ENCODE assay signal across 9 cellular contexts in genomic region chr12:57112492-57113294, GRCh38. TPM values are rescaled to one million over a fixed set of nuclear protein-coding genes. Genes with fewer than 3 reads are reported as not detected.
DNase-seq lines count a peak whose midpoint lies in the region; ATAC-seq and TF ChIP-seq lines count a peak whose summit lies in the region.
"Had no signal": no experiment of that assay in that cellular context is flagged by ENCODE, and none has a peak within 500 bp of the region (broad histone marks: within the 10 kb centered on the region; RNA-seq: fewer than 3 reads in every experiment).

No MANE protein-coding gene starts in this region.

- peak; percentile 89 for TF ChIP-seq CTCF in CD8-positive, alpha-beta T cell (IDR thresholded peaks at IDR 0.05)
- TF ChIP-seq CTCF in RWPE1 (conservative IDR thresholded peaks at IDR 0.05; ENCODE audit: low read depth) (peak; percentile 76), esophagus muscularis mucosa (IDR thresholded peaks at IDR 0.05) (peak in 2 of 3 experiments; percentile 84 to 87)

- H3K4me1 Mint-ChIP-seq in CD8-positive, alpha-beta T cell (ENCODE audit: low read depth) = peaks cover 39% of the 10 kb centered on the region

- peaks cover 19% of the 10 kb centered on the region for H3K36me3 Mint-ChIP-seq in CD8-positive, alpha-beta T cell

- peaks cover 21% of the 10 kb centered on the region for H3K4me1 ChIP-seq in CD8-positive, alpha-beta T cell (ENCODE audit: insufficient read depth, low read length)
- H3K4me1 ChIP-seq in esophagus muscularis mucosa = peaks cover 17 to 41% (median 37%) of the 10 kb centered on the region in 4 donors

- no peaks in the 10 kb centered on the region for H3K27me3 ChIP-seq in CD8-positive, alpha-beta T cell (ENCODE audit: insufficient read depth, low read length)
- no peaks in the 10 kb centered on the region for H3K27me3 ChIP-seq in esophagus muscularis mucosa

- peak overlapping the region; percentile 87 for H3K27ac ChIP-seq in CD8-positive, alpha-beta T cell (ENCODE audit: low read depth, low read length)
- peak overlapping the region; percentile 100 for H3K27ac ChIP-seq in RWPE1
- H3K27ac ChIP-seq in esophagus muscularis mucosa (replicated peaks in 1 of 4) = peak overlapping the region; percentile 98 to 99 (median 98)

- H3K4me3 Mint-ChIP-seq in CD8-positive, alpha-beta T cell = peak overlapping the region; percentile 91

- POLR2A ChIA-PET in CD8-positive, alpha-beta T cell (lab: Charles Lee) = interaction anchor here (0.6 to 7.2 kb wide), 18 partner anchors 11 to 484 kb away, joined by 3 to 244 read pairs (median 6); partner anchors contain the start of genes LRP1, NAB2, NEMP1 and PRIM1
- POLR2A ChIA-PET in RWPE1 (lab: Yijun Ruan, JAX; ENCODE audit: low non-redundant PET) = interaction anchor here (0.6 to 3.0 kb wide), 14 partner anchors 14 to 130 kb away, joined by 3 to 37 read pairs (median 8); partner anchors contain the start of genes LRP1, NAB2, NEMP1 and TAC3

- CTCF ChIA-PET in CD8-positive, alpha-beta T cell (lab: Charles Lee) = interaction anchor here (0.6 to 11.8 kb wide), 31 partner anchors 9 to 954 kb away, joined by 3 to 547 read pairs (median 6); partner anchors contain the start of genes LRP1, MYO1A, NAB2 and NEMP1
- CTCF ChIA-PET in RWPE1 (lab: Yijun Ruan, JAX) = interaction anchor here (0.5 to 2.6 kb wide), 31 partner anchors 9 to 420 kb away, joined by 3 to 35 read pairs (median 4); partner anchors contain the start of genes LRP1, NEMP1 and ZBTB39

- no peak for TF ChIP-seq POLR2A in esophagus muscularis mucosa (IDR thresholded peaks at IDR 0.05; ENCODE audit: low read depth)

- no peak for TF ChIP-seq EP300 in esophagus muscularis mucosa (IDR thresholded peaks at IDR 0.05)

- intact Hi-C loops in CD8-positive, alpha-beta T cell (cut with DNase I, micrococcal nuclease) = loop anchor here (1.0 to 5.0 kb wide), 10 partner anchors 15 to 475 kb away; partner anchors contain the start of genes INHBC (in 1 of the 2), NEMP1 (in 1 of the 2) and R3HDM2 (in 1 of the 2)
- intact Hi-C loops in esophagus muscularis mucosa (cut with DNase I) = loop anchor here (1.0 to 5.0 kb wide), 2 partner anchors 43 to 105 kb away; partner anchors contain the start of gene ZBTB39

- ATAC-seq in CD8-positive, alpha-beta T cell = no peak
- ATAC-seq in GM21526 (IDR thresholded peaks at IDR 0.05; ENCODE audit: low FRiP score, unreplicated experiment) = peak; percentile 49
- ATAC-seq in GM18858 (IDR thresholded peaks at IDR 0.05; ENCODE audit: unreplicated experiment) = no peak
- ATAC-seq in GM19328 (IDR thresholded peaks at IDR 0.05; ENCODE audit: unreplicated experiment) = no peak

- no peaks in the 10 kb centered on the region for H3K9me3 Mint-ChIP-seq in CD8-positive, alpha-beta T cell

- peak overlapping the region; percentile 100 for H3K4me3 ChIP-seq in CD8-positive, alpha-beta T cell (ENCODE audit: low read depth, low read length)
- peak overlapping the region; percentile 67 to 82 (median 76) for H3K4me3 ChIP-seq in esophagus muscularis mucosa
- peak overlapping the region; percentile 76 for H3K4me3 ChIP-seq in skeletal muscle cell (ENCODE audit: low read depth, low read length)

- DNase-seq in CD8-positive, alpha-beta T cell = no peak
- DNase-seq in RWPE1 (ENCODE audit: low spot score) = no peak
- DNase-seq in esophagus muscularis mucosa (ENCODE audit: extremely low spot score) = no peak
- DNase-seq in skeletal muscle cell (ENCODE audit: low read depth) = no peak
- no peak for DNase-seq in AG20443 (ENCODE audit: low spot score)

- H3K9me3 ChIP-seq in CD8-positive, alpha-beta T cell (ENCODE audit: low read length) = no peaks in the 10 kb centered on the region
- H3K9me3 ChIP-seq in esophagus muscularis mucosa = no peaks in the 10 kb centered on the region

- WGBS in esophagus muscularis mucosa = 56% methylated on average over 9 of the region's 9 CpGs

- no peaks in the 10 kb centered on the region for H3K36me3 ChIP-seq in CD8-positive, alpha-beta T cell (ENCODE audit: insufficient read depth, low read length)
- peaks cover 0 to 8% (median 7%) of the 10 kb centered on the region in 4 donors for H3K36me3 ChIP-seq in esophagus muscularis mucosa

- H3K27ac Mint-ChIP-seq in CD8-positive, alpha-beta T cell = peak overlapping the region; percentile 94

- no peaks in the 10 kb centered on the region for H3K27me3 Mint-ChIP-seq in CD8-positive, alpha-beta T cell (ENCODE audit: low read depth)

RNA-seq across cellular contexts. Expression of gene STAT6, which starts 1.5 kb away (rescaled TPM):
- 100 to 1,000 TPM; 116 to 127 TPM for total RNA-seq in CD8-positive, alpha-beta T cell
- 100 to 1,000 TPM; 111 to 168 (median 157) TPM for total RNA-seq in esophagus muscularis mucosa

RNA-seq across cellular contexts. Expression of gene LRP1, which starts 15.6 kb away (rescaled TPM):
- 1 to 10 TPM; 3.6 to 4.0 TPM for total RNA-seq in CD8-positive, alpha-beta T cell
- 100 to 1,000 TPM; 203 to 338 (median 250) TPM for total RNA-seq in esophagus muscularis mucosa

RNA-seq across cellular contexts. Expression of gene NAB2, which starts 23.8 kb away (rescaled TPM):
- 1 to 10 TPM; 5.9 to 6.7 TPM for total RNA-seq in CD8-positive, alpha-beta T cell
- 10 to 100 TPM; 21.6 to 41.5 (median 35.1) TPM for total RNA-seq in esophagus muscularis mucosa

RNA-seq across cellular contexts. Expression of gene NEMP1, which starts 34.1 kb away (rescaled TPM):
- 1 to 10 TPM; 4.3 to 7.4 TPM for total RNA-seq in CD8-positive, alpha-beta T cell
- total RNA-seq in esophagus muscularis mucosa = 10 to 100 TPM in 2 of 4 donors, 1 to 10 TPM in 2; 8.3 to 11.8 (median 10.0) TPM

RNA-seq across cellular contexts. Expression of gene LRP1-AS, which starts 34.7 kb away (rescaled TPM):
- not detected for total RNA-seq in CD8-positive, alpha-beta T cell
- not detected for total RNA-seq in esophagus muscularis mucosa
- total RNA-seq: LHCN-M2 had no signal

Comparison
In these comparisons a context has a peak if more than half of its experiments do, and no peak if none do; other contexts are left out.
1. RNA of gene LRP1, which starts 15.6 kb away (total RNA-seq): 203 to 338 TPM in esophagus muscularis mucosa; 3.6 to 4.0 TPM in CD8-positive, alpha-beta T cell; every median in the first group is over 10 times any median in the second.
2. Peak in every context shown above with its lines, with median percentiles within 50 percentile points of each other: H3K27ac ChIP-seq, H3K4me3 ChIP-seq and CTCF ChIP-seq.